12 cellular contexts compared by ENCODE assay signal in the genomic region with DNA sequence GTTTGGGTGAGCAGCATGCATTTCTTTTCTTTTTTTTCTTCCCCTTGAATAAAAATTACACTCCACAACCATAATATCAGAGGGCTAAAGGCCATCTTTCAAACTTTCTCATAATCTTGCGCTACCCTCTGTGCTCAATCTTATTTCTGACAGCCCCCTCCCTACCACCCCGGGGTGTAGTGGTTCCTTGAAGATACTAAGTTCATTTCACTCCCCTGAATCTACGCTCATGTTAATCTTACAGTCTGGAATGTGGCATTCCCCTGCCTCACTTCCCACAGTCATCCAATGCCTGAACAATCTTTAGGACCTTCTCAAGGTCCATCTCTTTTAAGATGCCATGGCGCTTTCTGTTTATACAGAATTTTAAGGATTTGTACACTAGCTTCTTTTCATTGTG.
"Had no signal": no experiment of that assay in that cellular context is flagged by ENCODE, and none has a peak within 500 bp of the region (broad histone marks: within the 10 kb centered on the region; RNA-seq: fewer than 3 reads in every experiment).

No MANE protein-coding gene starts in this region.

- H3K27ac ChIP-seq: cardiac muscle cell, spleen, vagina had no signal

- H3K4me3 ChIP-seq: cardiac muscle cell, right atrium auricular region, spleen, vagina had no signal

- H3K36me3 ChIP-seq: cardiac muscle cell, right atrium auricular region, spleen, vagina had no signal

- H3K27me3 ChIP-seq: cardiac muscle cell, right atrium auricular region, vagina had no signal

- H3K9me3 ChIP-seq: right atrium auricular region, spleen, vagina had no signal

- DNase-seq: activated effector memory CD4-positive, alpha-beta T cell treated with Interleukin-2 at 50 U/mL for 16 hours; activated T-cell treated with anti-CD3 and anti-CD28 coated beads, Interleukin-2, amount 50 U/mL, for 24 hours; effector memory CD8-positive, alpha-beta T cell; left cardiac atrium; SIG-M5; spleen; stimulated activated CD4-positive, alpha-beta T cell treated with anti-CD3 and anti-CD28 coated beads, Interleukin-2, amount 100 ng/mL, for 24 hours; stimulated activated naive B cell treated with anti-CD40 and anti-IgM and Interleukin-4, amounts not matched to agents 10 μg/mL and 1 μg/mL and 100 μg/mL, for 72 hours; T-helper 17 cell had no signal

- H3K4me1 ChIP-seq: right atrium auricular region, spleen, vagina had no signal
